In the genomic region with DNA sequence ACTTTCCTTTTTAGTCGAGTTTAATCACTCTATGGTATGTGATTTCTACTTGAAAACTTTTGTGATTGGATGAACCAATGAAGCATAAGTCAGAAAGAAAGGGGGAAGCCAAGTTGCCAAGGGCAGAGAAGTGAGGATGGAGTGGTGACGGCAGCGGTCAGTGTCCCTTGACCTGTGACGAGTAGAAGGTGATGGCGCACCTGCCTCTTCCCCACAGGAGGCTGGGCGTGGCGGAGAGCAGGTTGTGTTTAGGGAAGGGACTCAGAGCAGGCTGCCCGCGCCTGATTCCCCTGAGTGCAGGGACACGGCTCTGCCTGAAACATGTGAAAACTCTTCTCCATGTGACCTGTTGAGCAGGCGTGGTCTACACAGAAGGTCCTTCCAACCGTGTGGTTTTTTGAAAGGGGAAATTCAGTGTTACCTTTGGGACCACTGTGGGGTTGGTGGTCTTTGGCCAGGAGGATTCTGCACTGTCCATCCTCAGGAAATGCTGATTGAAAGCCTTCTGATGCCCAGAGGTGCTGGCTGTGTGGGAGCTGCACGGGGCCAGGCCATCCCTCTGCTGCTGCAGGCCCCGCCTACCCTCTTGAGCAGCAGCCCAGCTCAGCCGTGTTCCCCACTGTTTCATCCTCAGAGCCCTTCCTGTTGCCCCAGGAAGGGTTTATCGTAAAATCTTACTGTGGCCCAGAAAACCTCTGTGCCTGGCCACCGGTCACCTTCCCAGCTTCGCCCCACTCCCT, we compare ENCODE assay signal across 14 cellular contexts. TPM values are rescaled to one million over a fixed set of nuclear protein-coding genes. Genes with fewer than 3 reads are reported as not detected.
A peak's percentile ranks its signal among the peaks of the same experiment; 100 is the strongest.
DNase-seq lines count a peak whose midpoint lies in the region; ATAC-seq and TF ChIP-seq lines count a peak whose summit lies in the region.
"Had no signal": no experiment of that assay in that cellular context is flagged by ENCODE, and none has a peak within 500 bp of the region (broad histone marks: within the 10 kb centered on the region; RNA-seq: fewer than 3 reads in every experiment).

No MANE protein-coding gene starts in this region.

- no peak for TF ChIP-seq EP300 in gastroesophageal sphincter (IDR thresholded peaks at IDR 0.05)

- no peaks in the 10 kb centered on the region for H3K4me1 ChIP-seq in CD4-positive, alpha-beta memory T cell (ENCODE audit: insufficient read depth, low read length)
- H3K4me1 ChIP-seq in Panc1 (ENCODE audit: control insufficient read depth, insufficient read depth, low read length) (no peaks in the 10 kb centered on the region), gastroesophageal sphincter (peaks cover 0 to 4% (median 4%) of the 10 kb centered on the region in 3 donors)

- peaks cover 28 to 66% of the 10 kb centered on the region in 2 donors for H3K36me3 Mint-ChIP-seq in CD4-positive, alpha-beta memory T cell
- H3K36me3 Mint-ChIP-seq in naive B cell (peaks cover 13 to 27% of the 10 kb centered on the region in 2 donors), progenitor cell of endocrine pancreas (ENCODE audit: insufficient read depth) (peaks cover 13% of the 10 kb centered on the region)

- H3K27ac ChIP-seq in CD4-positive, alpha-beta memory T cell (ENCODE audit: low read depth, low read length) = no peak overlapping the region
- H3K27ac ChIP-seq in Panc1 (ENCODE audit: low read length) = no peak overlapping the region
- H3K27ac ChIP-seq in gastroesophageal sphincter = no peak overlapping the region
- H3K27ac ChIP-seq: C4-2B, epithelial cell of prostate had no signal

- no peaks in the 10 kb centered on the region for H3K27me3 ChIP-seq in CD4-positive, alpha-beta memory T cell (ENCODE audit: insufficient read depth, low read length)
- H3K27me3 ChIP-seq in Panc1 (ENCODE audit: control insufficient read depth, insufficient read depth, low read length) = no peaks in the 10 kb centered on the region
- H3K27me3 ChIP-seq in gastroesophageal sphincter = no peaks in the 10 kb centered on the region

- 84 to 95% methylated on average over 4 to 8 of the region's 18 CpGs for WGBS in gastroesophageal sphincter (ENCODE audit: low coverage in 1 of 2), 2 donors

- POLR2A ChIA-PET in CD4-positive, alpha-beta memory T cell (lab: Charles Lee; ENCODE audit: partially characterized antibody) = no interaction called here
- POLR2A ChIA-PET in Panc1 (lab: Charles Lee) = interaction anchor here (0.6 kb wide), 1 partner anchor 36 kb away, joined by 4 read pairs; no protein-coding TSS in a partner anchor

- peaks cover 8 to 11% (median 9%) of the 10 kb centered on the region in 4 donors for H3K4me1 Mint-ChIP-seq in CD4-positive, alpha-beta memory T cell
- H3K4me1 Mint-ChIP-seq in naive B cell = peaks cover 45 to 65% (median 51%) of the 10 kb centered on the region in 3 donors
- no peaks in the 10 kb centered on the region for H3K4me1 Mint-ChIP-seq in progenitor cell of endocrine pancreas (ENCODE audit: low read depth)
- H3K4me1 Mint-ChIP-seq: nephron had no signal

- CTCF ChIA-PET in CD4-positive, alpha-beta memory T cell (lab: Charles Lee; ENCODE audit: partially characterized antibody) = no interaction called here
- CTCF ChIA-PET in Panc1 (lab: Charles Lee) = no interaction called here

- TF ChIP-seq POLR2A in gastroesophageal sphincter (IDR thresholded peaks at IDR 0.05) = no peak

- TF ChIP-seq CTCF in GM13977 (IDR thresholded peaks at IDR 0.05; ENCODE audit: extremely low read depth, insufficient read depth, missing control alignments) (no peak), Panc1 (IDR thresholded peaks at IDR 0.05) (no peak), gastroesophageal sphincter (IDR thresholded peaks at IDR 0.05) (no peak), progenitor cell of endocrine pancreas (IDR thresholded peaks at IDR 0.05; ENCODE audit: unreplicated experiment) (no peak)

- in situ Hi-C loops in GM13977 (cut with MboI; ENCODE audit: low pct_unique_long_range_greater_than_20kb, low sequenced_read_pairs, unreplicated experiment) (no loop called here), Panc1 (cut with HindIII; ENCODE audit: low pct_unique_long_range_greater_than_20kb, low sequenced_read_pairs) (no loop called here)

- peak overlapping the region in 6 of 7 donors; percentile 4 to 66 (median 46) for H3K27ac Mint-ChIP-seq in CD4-positive, alpha-beta memory T cell
- H3K27ac Mint-ChIP-seq in naive B cell (peak overlapping the region; percentile 90 to 98 (median 96)), progenitor cell of endocrine pancreas (no peak overlapping the region)
- H3K27ac Mint-ChIP-seq: nephron had no signal

- H3K9me3 Mint-ChIP-seq in CD4-positive, alpha-beta memory T cell = peaks cover 0 to 2% (median 0%) of the 10 kb centered on the region in 8 donors
- H3K9me3 Mint-ChIP-seq in naive B cell (no peaks in the 10 kb centered on the region), progenitor cell of endocrine pancreas (ENCODE audit: low read depth) (no peaks in the 10 kb centered on the region)
- H3K9me3 Mint-ChIP-seq: nephron had no signal

- H3K4me3 Mint-ChIP-seq in CD4-positive, alpha-beta memory T cell = peak overlapping the region in 1 of 8 donors; percentile 35
- H3K4me3 Mint-ChIP-seq in naive B cell (peak overlapping the region; percentile 37 to 94 (median 61)), progenitor cell of endocrine pancreas (ENCODE audit: low read depth) (no peak overlapping the region)
- H3K4me3 Mint-ChIP-seq: nephron had no signal

- ATAC-seq in Panc1 (peak; percentile 54; the same call in 1 of the 2 replicates), naive B cell (ENCODE audit: low read depth in 2 of 2) (peak; percentile 6 to 9), gastroesophageal sphincter (no peak), HG03571 (IDR thresholded peaks at IDR 0.05; ENCODE audit: unreplicated experiment) (no peak)

- no peaks in the 10 kb centered on the region for H3K27me3 Mint-ChIP-seq in CD4-positive, alpha-beta memory T cell
- H3K27me3 Mint-ChIP-seq in naive B cell = no peaks in the 10 kb centered on the region
- no peaks in the 10 kb centered on the region for H3K27me3 Mint-ChIP-seq in progenitor cell of endocrine pancreas

- no peak for DNase-seq in CD4-positive, alpha-beta memory T cell
- peak; percentile 66 for DNase-seq in GM13977 (ENCODE audit: low spot score)
- DNase-seq in Panc1 (ENCODE audit: low read depth, low spot score) = no peak
- peak; percentile 72 for DNase-seq in naive B cell
- no peak for DNase-seq in NCI-H2171 treated with DMSO at 0.1 percent for 48 hours (lab: John Stamatoyannopoulos, UW)
- DNase-seq in progenitor cell of endocrine pancreas (ENCODE audit: low spot score, unreplicated experiment) = no peak
- DNase-seq: activated CD4-positive, alpha-beta T cell treated with anti-CD3 and anti-CD28 coated beads, Interleukin-2, amount 50 U/mL, for 4 hours had no signal

- peaks cover 42% of the 10 kb centered on the region for H3K36me3 ChIP-seq in CD4-positive, alpha-beta memory T cell (ENCODE audit: insufficient read depth, low read length)
- H3K36me3 ChIP-seq in Panc1 (ENCODE audit: control insufficient read depth, insufficient read depth, low read length) = no peaks in the 10 kb centered on the region
- H3K36me3 ChIP-seq in gastroesophageal sphincter = peaks cover 0 to 57% of the 10 kb centered on the region in 2 donors

- H3K9me3 ChIP-seq in CD4-positive, alpha-beta memory T cell (ENCODE audit: control insufficient read depth in 1 of 2, low read length in 2 of 2) = no peaks in the 10 kb centered on the region
- H3K9me3 ChIP-seq in Panc1 (ENCODE audit: control insufficient read depth, insufficient read depth, low read depth, low read length) (no peaks in the 10 kb centered on the region), gastroesophageal sphincter (no peaks in the 10 kb centered on the region)

- H3K4me3 ChIP-seq in CD4-positive, alpha-beta memory T cell (ENCODE audit: low read length in 2 of 2) = no peak overlapping the region
- H3K4me3 ChIP-seq in Panc1 (ENCODE audit: low read depth in 2 of 2, low read length in 2 of 2) (no peak overlapping the region), gastroesophageal sphincter (no peak overlapping the region)

- intact Hi-C loops in CD4-positive, alpha-beta memory T cell (cut with micrococcal nuclease) = no loop called here
- intact Hi-C loops in Panc1 (cut with micrococcal nuclease; ENCODE audit: unreplicated experiment) = no loop called here

- no TSS peak for BruUV-seq in Panc1 (replicated peaks; lab: Mats Ljungman, UMichigan)

RNA-seq across cellular contexts. Expression of a gene that starts 23.5 kb away (rescaled TPM):
- 1 to 10 TPM; 5.1 to 7.1 TPM for total RNA-seq in CD4-positive, alpha-beta memory T cell
- polyA plus RNA-seq in CD4-positive, alpha-beta memory T cell = 1 to 10 TPM in 1 of 2 donors, under 1 TPM in 1; 0.77 to 2.1 TPM
- total RNA-seq in Panc1 (2021; ENCODE audit: unreplicated experiment) (0.44 TPM), gastroesophageal sphincter (under 1 TPM in 1 of 4 donors, not detected in 3; 0.59 TPM), progenitor cell of endocrine pancreas (2.5 and 3.0 TPM in 2 replicates)
- 0.97 TPM for polyA plus RNA-seq in Panc1 (2012; ENCODE audit: insufficient read length)
- polyA plus RNA-seq in naive B cell (ENCODE audit: low read depth in 6 of 6) = 1 to 10 TPM; 1.8 to 5.7 (median 2.4) TPM
- total RNA-seq: G401, MCF 10A had no signal

Comparison
In these comparisons a context has a peak if more than half of its experiments do, and no peak if none do; other contexts are left out.
1. DNase-seq: peak in GM13977 (single experiment) and naive B cell (single experiment); none in CD4-positive, alpha-beta memory T cell (0 of 5), Panc1 (single experiment), NCI-H2171 treated with DMSO at 0.1 percent for 48 hours (single experiment) and progenitor cell of endocrine pancreas (single experiment).
2. ATAC-seq: peak in Panc1 (single experiment) and naive B cell (2 of 2); none in gastroesophageal sphincter (single experiment) and HG03571 (single experiment).